ENCODE assay signal across 9 cellular contexts in genomic region chr6:37017606-37018005, GRCh38. TPM values are rescaled to one million over a fixed set of nuclear protein-coding genes. Genes with fewer than 3 reads are reported as not detected.
DNase-seq lines count a peak whose midpoint lies in the region; ATAC-seq and TF ChIP-seq lines count a peak whose summit lies in the region.
"Had no signal": no experiment of that assay in that cellular context is flagged by ENCODE, and none has a peak within 500 bp of the region (broad histone marks: within the 10 kb centered on the region; RNA-seq: fewer than 3 reads in every experiment).

No MANE protein-coding gene starts in this region.

- no peak overlapping the region for H3K23ac ChIP-seq in mesenchymal stem cell (ENCODE audit: low read length in 2 of 2)

- H2BK5ac ChIP-seq in mesenchymal stem cell (ENCODE audit: low read depth, low read length, poor library complexity, severe bottlenecking), result no peak overlapping the region

- no peak overlapping the region for H4K91ac ChIP-seq in mesenchymal stem cell (ENCODE audit: low read length)

- H3K4me2 ChIP-seq in mesenchymal stem cell (ENCODE audit: low read length, poor library complexity, severe bottlenecking), result no peak overlapping the region

- H2AFZ ChIP-seq in mesenchymal stem cell (ENCODE audit: low read depth, low read length), result peak overlapping the region; percentile 30

- no peaks in the 10 kb centered on the region for H3K27me3 Mint-ChIP-seq in activated B cell treated with CpG ODN at 0.5 μM for 24 hours

- no peaks in the 10 kb centered on the region for H3K9me3 Mint-ChIP-seq in activated B cell treated with CpG ODN at 0.5 μM for 24 hours

- no peak overlapping the region for H3K14ac ChIP-seq in mesenchymal stem cell (ENCODE audit: low read length in 2 of 2)

- TF ChIP-seq POLR2A in transverse colon (IDR thresholded peaks at IDR 0.05), result no peak

- H2BK12ac ChIP-seq in mesenchymal stem cell (ENCODE audit: low read length in 2 of 2), result no peak overlapping the region

- H3K4ac ChIP-seq in mesenchymal stem cell (ENCODE audit: low read depth in 1 of 2, low read length in 2 of 2), result no peak overlapping the region

- H3K9ac ChIP-seq in mesenchymal stem cell (ENCODE audit: low read length), result peak overlapping the region; percentile 61

- DNase-seq in left ventricle myocardium inferior (no peak), left ventricle myocardium superior (no peak), activated B cell treated with CpG ODN at 0.5 μM for 24 hours (no peak), mesenchymal stem cell (no peak), transverse colon (no peak), kidney glomerular epithelial cell (lab: John Stamatoyannopoulos, UW) (no peak), Ammon's horn (ENCODE audit: low spot score) (no peak)

- POLR2A ChIA-PET in activated B cell treated with CpG ODN at 0.5 μM for 24 hours (lab: Charles Lee), result interaction anchor here (0.5 to 24.7 kb wide), 18 partner anchors 12 to 259 kb away, joined by 3 to 519 read pairs (median 9); partner anchors contain the start of genes C6orf89, FGD2, MTCH1 and PIM1

- no peak overlapping the region for H3K18ac ChIP-seq in mesenchymal stem cell (ENCODE audit: low read depth in 1 of 2, low read length in 2 of 2)

- H3K4me3 ChIP-seq in left ventricle myocardium inferior (no peak overlapping the region), mesenchymal stem cell (ENCODE audit: insufficient read depth in 1 of 2, low read depth in 1 of 2, low read length in 2 of 2) (no peak overlapping the region), transverse colon (no peak overlapping the region)
- H3K4me3 ChIP-seq: skin epidermis had no signal

- H3K27me3 ChIP-seq in left ventricle myocardium inferior (ENCODE audit: low read depth) (no peaks in the 10 kb centered on the region), mesenchymal stem cell (ENCODE audit: control insufficient read depth in 1 of 2, insufficient read depth in 1 of 2, low read length in 2 of 2) (peaks cover 0 to 7% of the 10 kb centered on the region in 2 experiments), transverse colon (no peaks in the 10 kb centered on the region)

- peaks cover 31% of the 10 kb centered on the region for H3K4me1 Mint-ChIP-seq in activated B cell treated with CpG ODN at 0.5 μM for 24 hours

- H2BK120ac ChIP-seq in mesenchymal stem cell (ENCODE audit: low read depth, low read length), result no peak overlapping the region

- H3K9me3 ChIP-seq in left ventricle myocardium inferior (replicated peaks) (no peaks in the 10 kb centered on the region), mesenchymal stem cell (ENCODE audit: control insufficient read depth, low read length) (no peaks in the 10 kb centered on the region), transverse colon (no peaks in the 10 kb centered on the region)

- in situ Hi-C loops in transverse colon (cut with MboI; ENCODE audit: low pct_ligation_motif_present in 1 of 4, low pct_unique_long_range_greater_than_20kb in 1 of 4, low sequenced_read_pairs in 3 of 4), result loop anchor here (10.0 to 25.0 kb wide), 4 partner anchors 130 to 255 kb away; partner anchors contain the start of gene C6orf89 (in 3 of the 4)

- H2AK5ac ChIP-seq in mesenchymal stem cell (ENCODE audit: low read length, severe bottlenecking), result no peak overlapping the region

- H3K4me1 ChIP-seq in left ventricle myocardium inferior (peaks cover 19% of the 10 kb centered on the region), mesenchymal stem cell (ENCODE audit: control insufficient read depth, insufficient read depth, low read depth, low read length) (peaks cover 19% of the 10 kb centered on the region), transverse colon (peaks cover 0 to 19% (median 8%) of the 10 kb centered on the region in 4 donors)

- H3K36me3 ChIP-seq in left ventricle myocardium inferior (no peaks in the 10 kb centered on the region), mesenchymal stem cell (ENCODE audit: control insufficient read depth in 1 of 2, insufficient read depth in 2 of 2, low read depth in 1 of 2, low read length in 2 of 2) (no peaks in the 10 kb centered on the region), transverse colon (no peaks in the 10 kb centered on the region)

- no peak for TF ChIP-seq EP300 in transverse colon (IDR thresholded peaks at IDR 0.05; ENCODE audit: low read depth)

- CTCF ChIA-PET in activated B cell treated with CpG ODN at 0.5 μM for 24 hours (lab: Charles Lee), result interaction anchor here (0.7 to 10.6 kb wide), 41 partner anchors 8 to 402 kb away, joined by 3 to 185 read pairs (median 6); partner anchors contain the start of genes C6orf89, FGD2, MTCH1 and PI16

- peak overlapping the region; percentile 60 for H3K27ac ChIP-seq in left ventricle myocardium inferior (replicated peaks)
- no peak overlapping the region for H3K27ac ChIP-seq in mesenchymal stem cell (ENCODE audit: low read length, poor library complexity, severe bottlenecking)
- peak overlapping the region; percentile 6 to 39 (median 20) for H3K27ac ChIP-seq in transverse colon

- peak overlapping the region; percentile 73 for H3K27ac Mint-ChIP-seq in activated B cell treated with CpG ODN at 0.5 μM for 24 hours

- 92% methylated on average over 2 of the region's 2 CpGs for WGBS in mesenchymal stem cell
- WGBS in transverse colon (ENCODE audit: low coverage in 1 of 2), 2 donors, result 75% methylated on average over 2 of the region's 2 CpGs; no CpG with 5 or more reads in 1 of the 2 donors

- TF ChIP-seq CTCF in left ventricle myocardium inferior (IDR thresholded peaks at IDR 0.05; ENCODE audit: borderline replicate concordance), result no peak
- no peak for TF ChIP-seq CTCF in activated B cell treated with CpG ODN at 0.5 μM for 24 hours (IDR thresholded peaks at IDR 0.05)
- no peak for TF ChIP-seq CTCF in transverse colon (IDR thresholded peaks at IDR 0.05)

- peaks cover 91% of the 10 kb centered on the region for H3K36me3 Mint-ChIP-seq in activated B cell treated with CpG ODN at 0.5 μM for 24 hours (ENCODE audit: low read depth)

- ATAC-seq in left ventricle myocardium superior, result no peak
- ATAC-seq in activated B cell treated with CpG ODN at 0.5 μM for 24 hours (ENCODE audit: low read depth), result no peak
- no peak for ATAC-seq in GM21576 (IDR thresholded peaks at IDR 0.05; ENCODE audit: unreplicated experiment)

- H4K8ac ChIP-seq in mesenchymal stem cell (ENCODE audit: low read length), result peak overlapping the region; percentile 81

- intact Hi-C loops in left ventricle myocardium inferior (cut with micrococcal nuclease) (no loop called here), left ventricle myocardium superior (cut with micrococcal nuclease) (loop anchor here (5.0 kb wide), 2 partner anchors 130 to 255 kb away; partner anchors contain the start of gene C6orf89), activated B cell treated with CpG ODN at 0.5 μM for 24 hours (cut with micrococcal nuclease) (loop anchor here (1.0 kb wide), 8 partner anchors 10 to 251 kb away; partner anchors contain the start of gene C6orf89), transverse colon (cut with DNase I; ENCODE audit: low total_unique reads) (loop anchor here (5.0 kb wide), 1 partner anchor 35 kb away; no protein-coding TSS in a partner anchor)

- H2BK15ac ChIP-seq in mesenchymal stem cell (ENCODE audit: low read depth, poor library complexity, severe bottlenecking), result no peak overlapping the region

- H3K4me3 Mint-ChIP-seq in activated B cell treated with CpG ODN at 0.5 μM for 24 hours, result no peak overlapping the region

- H3K79me1 ChIP-seq in mesenchymal stem cell (replicated peaks; ENCODE audit: low read length, poor library complexity, severe bottlenecking), result no peaks in the 10 kb centered on the region

RNA-seq across cellular contexts. Expression of gene FGD2, which starts 12.2 kb away (rescaled TPM):
- total RNA-seq in left ventricle myocardium inferior, result 6.0 TPM
- 8.0 TPM for total RNA-seq in left ventricle myocardium superior
- total RNA-seq in activated B cell treated with CpG ODN at 0.5 μM for 24 hours, result 362 and 435 TPM in 2 replicates
- 0.03 TPM for polyA plus RNA-seq in mesenchymal stem cell (2013, experiment 1 of 2)
- polyA plus RNA-seq in mesenchymal stem cell (2013, experiment 2 of 2), result not detected
- total RNA-seq in transverse colon, result 10 to 100 TPM; 13.1 to 46.4 (median 29.6) TPM

RNA-seq across cellular contexts. Expression of gene MTCH1, which starts 31.6 kb away (rescaled TPM):
- total RNA-seq in left ventricle myocardium inferior (162 TPM), left ventricle myocardium superior (216 TPM), activated B cell treated with CpG ODN at 0.5 μM for 24 hours (128 and 133 TPM in 2 replicates), transverse colon (100 to 1,000 TPM; 123 to 190 (median 152) TPM)
- polyA plus RNA-seq in mesenchymal stem cell (2013, experiment 1 of 2), result 154 TPM
- polyA plus RNA-seq in mesenchymal stem cell (2013, experiment 2 of 2), result 157 TPM
